In the genomic region with DNA sequence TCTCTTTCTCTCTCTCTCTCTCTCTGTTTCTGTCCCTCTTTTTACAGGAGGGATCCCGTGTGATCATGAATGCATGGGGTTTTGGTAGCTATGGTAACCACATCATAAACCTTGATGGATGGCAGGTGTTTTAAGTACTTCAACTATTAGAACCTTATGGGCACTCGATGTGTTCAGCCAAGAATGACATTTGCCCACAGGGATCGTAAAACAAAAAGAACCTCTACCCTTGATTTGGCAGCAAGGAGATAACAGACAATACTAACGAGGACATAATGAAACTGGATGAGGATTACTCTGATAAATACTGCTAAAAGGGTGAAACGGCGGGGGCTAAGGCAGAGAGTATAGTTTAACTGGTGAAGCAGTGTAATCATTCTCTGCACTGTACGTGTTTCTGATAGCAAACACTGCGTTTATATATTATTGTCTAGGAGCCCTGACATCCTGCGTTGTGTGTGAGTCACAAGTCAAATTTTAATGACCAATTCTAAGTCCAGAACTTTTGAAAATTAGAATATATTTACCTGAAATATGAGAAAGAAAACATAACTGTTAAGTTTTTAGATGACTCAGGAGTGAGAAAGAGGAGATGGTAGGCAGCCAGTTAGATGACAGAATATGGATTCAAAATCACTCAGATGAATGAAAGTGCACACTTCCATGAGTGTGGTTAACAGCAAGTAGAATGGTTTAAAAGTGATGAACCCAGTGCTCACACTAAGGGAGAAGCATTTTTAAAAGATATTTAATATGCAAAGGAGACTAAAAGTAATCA, we compare ENCODE assay signal across 17 cellular contexts.
DNase-seq lines count a peak whose midpoint lies in the region.
"Had no signal": no experiment of that assay in that cellular context is flagged by ENCODE, and none has a peak within 500 bp of the region (broad histone marks: within the 10 kb centered on the region; RNA-seq: fewer than 3 reads in every experiment).

No MANE protein-coding gene starts in this region.

- no peaks in the 10 kb centered on the region for H3K36me3 Mint-ChIP-seq in activated naive CD8-positive, alpha-beta T cell treated with anti-CD3 and anti-CD28 coated beads for 36 hours
- H3K36me3 Mint-ChIP-seq: IgD-negative memory B cell had no signal

- no peak overlapping the region for H2BK15ac ChIP-seq in mesenchymal stem cell (ENCODE audit: low read depth, poor library complexity, severe bottlenecking)

- no peak overlapping the region for H3K18ac ChIP-seq in mesenchymal stem cell (ENCODE audit: low read depth in 1 of 2, low read length in 2 of 2)

- H3K23ac ChIP-seq in mesenchymal stem cell (ENCODE audit: low read length in 2 of 2) = no peak overlapping the region

- no peak overlapping the region for H2AK5ac ChIP-seq in mesenchymal stem cell (ENCODE audit: low read length, severe bottlenecking)

- H3K9me3 ChIP-seq in HAP-1 (no peaks in the 10 kb centered on the region), mesenchymal stem cell (ENCODE audit: control insufficient read depth, low read length) (no peaks in the 10 kb centered on the region)
- H3K9me3 ChIP-seq: breast epithelium had no signal

- no peak overlapping the region for H2BK12ac ChIP-seq in mesenchymal stem cell (ENCODE audit: low read length in 2 of 2)

- H3K9me3 Mint-ChIP-seq in activated naive CD8-positive, alpha-beta T cell treated with anti-CD3 and anti-CD28 coated beads for 36 hours = no peaks in the 10 kb centered on the region
- H3K9me3 Mint-ChIP-seq: activated B cell treated with CpG ODN at 0.5 μM for 24 hours; activated naive CD4-positive, alpha-beta T cell treated with anti-CD3 and anti-CD28 coated beads for 36 hours; IgD-negative memory B cell had no signal

- H3K27me3 Mint-ChIP-seq in activated naive CD8-positive, alpha-beta T cell treated with anti-CD3 and anti-CD28 coated beads for 36 hours = no peaks in the 10 kb centered on the region
- H3K27me3 Mint-ChIP-seq: activated B cell treated with CpG ODN at 0.5 μM for 24 hours, IgD-negative memory B cell had no signal

- H3K4me1 Mint-ChIP-seq in activated naive CD8-positive, alpha-beta T cell treated with anti-CD3 and anti-CD28 coated beads for 36 hours = no peaks in the 10 kb centered on the region
- H3K4me1 Mint-ChIP-seq: activated B cell treated with CpG ODN at 0.5 μM for 24 hours, IgD-negative memory B cell had no signal

- no peak overlapping the region for H3K4ac ChIP-seq in mesenchymal stem cell (ENCODE audit: low read depth in 1 of 2, low read length in 2 of 2)

- no peak overlapping the region for H2AFZ ChIP-seq in mesenchymal stem cell (ENCODE audit: low read depth, low read length)
- H2AFZ ChIP-seq: parathyroid adenoma had no signal

- H2BK5ac ChIP-seq in mesenchymal stem cell (ENCODE audit: low read depth, low read length, poor library complexity, severe bottlenecking) = no peak overlapping the region

- H3K27me3 ChIP-seq in HAP-1 (ENCODE audit: low read depth) (no peaks in the 10 kb centered on the region), mesenchymal stem cell (ENCODE audit: control insufficient read depth in 1 of 2, insufficient read depth in 1 of 2, low read length in 2 of 2) (no peaks in the 10 kb centered on the region)
- H3K27me3 ChIP-seq: breast epithelium had no signal

- H3K4me3 ChIP-seq in HAP-1 (no peak overlapping the region), mesenchymal stem cell (ENCODE audit: insufficient read depth in 1 of 2, low read depth in 1 of 2, low read length in 2 of 2) (peak overlapping the region in 1 of 2 experiments; percentile 57)
- H3K4me3 ChIP-seq: breast epithelium had no signal

- H4K91ac ChIP-seq in mesenchymal stem cell (ENCODE audit: low read length) = no peak overlapping the region

- no peak overlapping the region for H3K27ac ChIP-seq in mesenchymal stem cell (ENCODE audit: low read length, poor library complexity, severe bottlenecking)
- H3K27ac ChIP-seq: breast epithelium, parathyroid adenoma had no signal

- DNase-seq in HAP-1 (ENCODE audit: low spot score in 2 of 2) (peak; percentile 32 to 54), NCI-H187 (lab: John Stamatoyannopoulos, UW) (peak; percentile 71 to 73), NCI-H774 (lab: John Stamatoyannopoulos, UW) (peak; percentile 75), mesenchymal stem cell (no peak), Ammon's horn (ENCODE audit: low spot score) (no peak), NCI-H226 (no peak)
- DNase-seq in activated naive CD8-positive, alpha-beta T cell treated with anti-CD3 and anti-CD28 coated beads for 36 hours = no peak
- DNase-seq in activated T-cell treated with anti-CD3 and anti-CD28 coated beads, Interleukin-2, amount 50 U/mL, for 48 hours = no peak
- DNase-seq: activated B cell treated with CpG ODN at 0.5 μM for 24 hours; activated naive CD4-positive, alpha-beta T cell treated with anti-CD3 and anti-CD28 coated beads for 36 hours; hypothalamus; NCI-H1694 treated with DMSO at 0.1 percent for 48 hours; OCI-M1; stimulated activated naive CD4-positive, alpha-beta T cell treated with Interleukin-2 at 50 U/mL for 16 hours had no signal

- H3K9ac ChIP-seq in mesenchymal stem cell (ENCODE audit: low read length) = peak overlapping the region; percentile 55
- H3K9ac ChIP-seq: parathyroid adenoma had no signal

- WGBS in mesenchymal stem cell = 75% methylated on average over 6 of the region's 9 CpGs

- H3K27ac Mint-ChIP-seq in activated naive CD8-positive, alpha-beta T cell treated with anti-CD3 and anti-CD28 coated beads for 36 hours = no peak overlapping the region
- H3K27ac Mint-ChIP-seq: activated B cell treated with CpG ODN at 0.5 μM for 24 hours; activated naive CD4-positive, alpha-beta T cell treated with anti-CD3 and anti-CD28 coated beads for 36 hours; IgD-negative memory B cell had no signal

- no peak overlapping the region for H4K8ac ChIP-seq in mesenchymal stem cell (ENCODE audit: low read length)

- H3K36me3 ChIP-seq in HAP-1 (replicated peaks) (no peaks in the 10 kb centered on the region), mesenchymal stem cell (ENCODE audit: control insufficient read depth in 1 of 2, insufficient read depth in 2 of 2, low read depth in 1 of 2, low read length in 2 of 2) (no peaks in the 10 kb centered on the region)
- H3K36me3 ChIP-seq: breast epithelium had no signal

- H2BK120ac ChIP-seq in mesenchymal stem cell (ENCODE audit: low read depth, low read length) = no peak overlapping the region

- no peaks in the 10 kb centered on the region for H3K79me1 ChIP-seq in mesenchymal stem cell (replicated peaks; ENCODE audit: low read length, poor library complexity, severe bottlenecking)

- H3K14ac ChIP-seq in mesenchymal stem cell (ENCODE audit: low read length in 2 of 2) = no peak overlapping the region

- H3K4me1 ChIP-seq in HAP-1 (peaks cover 29% of the 10 kb centered on the region), mesenchymal stem cell (ENCODE audit: control insufficient read depth, insufficient read depth, low read depth, low read length) (no peaks in the 10 kb centered on the region)
- H3K4me1 ChIP-seq: breast epithelium, parathyroid adenoma had no signal

- H3K4me3 Mint-ChIP-seq in activated naive CD8-positive, alpha-beta T cell treated with anti-CD3 and anti-CD28 coated beads for 36 hours = no peak overlapping the region
- H3K4me3 Mint-ChIP-seq: activated B cell treated with CpG ODN at 0.5 μM for 24 hours; activated naive CD4-positive, alpha-beta T cell treated with anti-CD3 and anti-CD28 coated beads for 36 hours; IgD-negative memory B cell had no signal

- H3K4me2 ChIP-seq in mesenchymal stem cell (ENCODE audit: low read length, poor library complexity, severe bottlenecking) = no peak overlapping the region

- in situ Hi-C loops in HAP-1 (cut with MboI; ENCODE audit: low sequenced_read_pairs) = no loop called here

Comparison
In these comparisons a context has a peak if more than half of its experiments do, and no peak if none do; other contexts are left out.
1. DNase-seq: peak in HAP-1 (2 of 2), NCI-H187 (2 of 2) and NCI-H774 (single experiment); none in mesenchymal stem cell (single experiment), activated naive CD8-positive, alpha-beta T cell treated with anti-CD3 and anti-CD28 coated beads for 36 hours (single experiment), Ammon's horn (single experiment), NCI-H226 (single experiment) and activated T-cell treated with anti-CD3 and anti-CD28 coated beads, Interleukin-2, amount 50 U/mL, for 48 hours (0 of 2).